In the genomic region with DNA sequence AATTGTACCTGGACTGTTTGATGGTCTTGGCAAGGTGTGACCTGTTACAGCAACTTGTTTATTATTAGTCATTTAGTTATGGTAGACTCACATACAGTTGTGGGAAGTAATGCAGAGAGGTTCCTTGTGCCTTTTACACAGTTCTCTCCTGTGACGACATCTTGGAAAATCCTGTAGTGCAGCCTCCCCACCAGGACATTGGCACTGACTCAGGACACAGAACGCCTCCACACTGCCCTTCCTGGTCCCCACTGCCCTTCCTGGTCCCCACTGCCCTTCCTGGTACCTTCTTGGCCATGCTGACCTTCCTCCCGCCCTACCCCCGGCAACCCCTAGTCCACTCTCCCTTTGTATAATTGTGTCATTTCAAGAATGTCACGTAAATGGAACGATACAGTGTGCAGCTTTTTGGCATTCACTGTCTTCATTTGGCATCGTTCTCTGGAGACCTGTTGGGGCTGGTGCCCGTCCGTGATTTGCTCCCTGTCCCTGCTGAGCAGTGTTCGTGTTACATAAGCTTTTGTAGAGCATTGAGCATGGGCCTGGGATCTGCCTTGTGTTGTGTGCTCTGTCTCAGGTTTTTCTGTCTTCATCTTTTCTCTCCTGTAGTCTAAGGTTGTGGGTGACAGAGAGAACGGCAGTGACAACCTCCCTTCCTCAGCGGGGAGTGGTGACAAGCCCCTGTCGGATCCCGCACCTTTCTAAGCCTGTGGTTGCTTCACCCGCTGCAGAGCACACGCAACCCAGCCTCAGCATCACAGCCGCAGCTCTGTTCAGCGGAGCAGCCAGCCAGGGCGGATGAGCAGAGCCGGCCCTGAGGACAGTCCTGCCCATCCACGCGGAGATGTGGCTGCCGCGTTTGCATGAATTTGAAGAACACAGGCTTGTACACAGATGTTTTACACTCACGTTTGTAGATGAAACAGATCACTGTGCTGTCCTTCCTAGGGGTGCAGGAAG, we compare ENCODE assay signal across 20 cellular contexts. TPM values are rescaled to one million over a fixed set of nuclear protein-coding genes. Genes with fewer than 3 reads are reported as not detected.
DNase-seq lines count a peak whose midpoint lies in the region; ATAC-seq, FAIRE-seq and TF ChIP-seq lines count a peak whose summit lies in the region.
"Had no signal": no experiment of that assay in that cellular context is flagged by ENCODE, and none has a peak within 500 bp of the region (broad histone marks: within the 10 kb centered on the region; RNA-seq: fewer than 3 reads in every experiment).

No MANE protein-coding gene starts in this region.

- no TSS peak for BruUV-seq in HepG2 (replicated peaks; lab: Mats Ljungman, UMichigan)

- peaks cover 7% of the 10 kb centered on the region for H3K79me2 ChIP-seq in HepG2 (ENCODE audit: insufficient read depth, low read length)

- H3K4me3 Mint-ChIP-seq in CD8-positive, alpha-beta T cell, result no peak overlapping the region
- H3K4me3 Mint-ChIP-seq: stimulated activated naive B cell treated with anti-CD40 and anti-IgM and Interleukin-4, amounts not matched to agents 10 μg/mL and 1 μg/mL and 100 μg/mL, for 72 hours; T-helper 17 cell had no signal

- H3K27me3 ChIP-seq in HepG2 (ENCODE audit: control insufficient read depth in 1 of 2, insufficient read depth in 2 of 2, low read length in 2 of 2), result no peaks in the 10 kb centered on the region; a peak in 1 of 5 replicates
- no peaks in the 10 kb centered on the region for H3K27me3 ChIP-seq in right lobe of liver
- no peaks in the 10 kb centered on the region for H3K27me3 ChIP-seq in muscle layer of duodenum (ENCODE audit: low read depth, low read length)
- no peaks in the 10 kb centered on the region for H3K27me3 ChIP-seq in CD8-positive, alpha-beta T cell (ENCODE audit: insufficient read depth, low read length)
- no peaks in the 10 kb centered on the region for H3K27me3 ChIP-seq in adrenal gland

- no peak for TF ChIP-seq RAD21 in HepG2 (CRISPR knock-in tag; IDR thresholded peaks at IDR 0.05)

- TF ChIP-seq POLR2A in HepG2 (IDR thresholded peaks at IDR 0.05; ENCODE audit: insufficient read depth in 1 of 2, low read depth in 2 of 2, low read length in 2 of 2) (no peak), right lobe of liver (IDR thresholded peaks at IDR 0.05) (no peak), adrenal gland (IDR thresholded peaks at IDR 0.05) (no peak)

- in situ Hi-C loops in HepG2 (cut with HindIII; ENCODE audit: extremely low pct_ligation_motif_present, low pct_unique_long_range_greater_than_20kb), result no loop called here

- H3K4me2 ChIP-seq in HepG2 (ENCODE audit: low read depth, low read length), result no peak overlapping the region

- intact Hi-C loops in HepG2 (cut with micrococcal nuclease; ENCODE audit: unreplicated experiment), result no loop called here
- intact Hi-C loops in right lobe of liver (cut with DNase I), result loop anchor here in 1 of 2 donors (10.0 kb wide), 1 partner anchor 45 kb away; no protein-coding TSS in a partner anchor
- intact Hi-C loops in CD8-positive, alpha-beta T cell (cut with DNase I, micrococcal nuclease), result loop anchor here in 1 of 2 experiments (10.0 kb wide), 1 partner anchor 265 kb away; a partner anchor contains a TSS
- intact Hi-C loops in adrenal gland (cut with DNase I), result no loop called here

- peaks cover 43% of the 10 kb centered on the region for H3K36me3 Mint-ChIP-seq in CD8-positive, alpha-beta T cell
- H3K36me3 Mint-ChIP-seq: naive B cell had no signal

- POLR2A ChIA-PET in HepG2 (lab: Yijun Ruan, JAX), result no interaction called here
- POLR2A ChIA-PET in CD8-positive, alpha-beta T cell (lab: Charles Lee), result no interaction called here

- TF ChIP-seq CTCF in HepG2 (CRISPR knock-in tag; IDR thresholded peaks at IDR 0.05) (no peak), right lobe of liver (IDR thresholded peaks at IDR 0.05) (no peak), adrenal gland (IDR thresholded peaks at IDR 0.05) (no peak)
- no peak for TF ChIP-seq CTCF in CD8-positive, alpha-beta T cell (IDR thresholded peaks at IDR 0.05)

- H3K9me3 ChIP-seq in HepG2 (ENCODE audit: low read length) (no peaks in the 10 kb centered on the region), right lobe of liver (no peaks in the 10 kb centered on the region), muscle layer of duodenum (ENCODE audit: control insufficient read depth in 1 of 2, low read length in 2 of 2) (no peaks in the 10 kb centered on the region), adrenal gland (replicated peaks in 1 of 3) (no peaks in the 10 kb centered on the region)
- no peaks in the 10 kb centered on the region for H3K9me3 ChIP-seq in CD8-positive, alpha-beta T cell (ENCODE audit: low read length)
- H3K9me3 ChIP-seq: psoas muscle had no signal

- H3K4me1 Mint-ChIP-seq in CD8-positive, alpha-beta T cell (ENCODE audit: low read depth), result peaks cover 6% of the 10 kb centered on the region

- H4K20me1 ChIP-seq in HepG2 (ENCODE audit: insufficient read depth, low read length), result peaks cover 20% of the 10 kb centered on the region; the same call in 1 of the 2 replicates

- H2AFZ ChIP-seq in HepG2 (ENCODE audit: low read length), result no peak overlapping the region

- H3K4me3 ChIP-seq in HepG2 (replicated peaks in 1 of 3; ENCODE audit: insufficient read depth in 1 of 3, low read depth in 2 of 3, low read length in 3 of 3), result no peak overlapping the region
- no peak overlapping the region for H3K4me3 ChIP-seq in right lobe of liver
- H3K4me3 ChIP-seq in muscle layer of duodenum (ENCODE audit: low read depth in 1 of 2, low read length in 2 of 2), result no peak overlapping the region
- H3K4me3 ChIP-seq in CD8-positive, alpha-beta T cell (ENCODE audit: low read depth, low read length), result no peak overlapping the region
- H3K4me3 ChIP-seq in adrenal gland, result no peak overlapping the region
- H3K4me3 ChIP-seq: psoas muscle had no signal

- CTCF ChIA-PET in HepG2 (lab: Yijun Ruan, JAX; ENCODE audit: low intra/inter-chr PET ratio, low total read pairs), result no interaction called here
- CTCF ChIA-PET in CD8-positive, alpha-beta T cell (lab: Charles Lee), result no interaction called here

- WGBS in HepG2 (ENCODE audit: low lambda C conversion rate), result 98% methylated on average over 25 of the region's 25 CpGs
- WGBS in right lobe of liver (ENCODE audit: insufficient coverage, low coverage, low lambda C conversion rate, missing lambda C conversion rate), result 81% methylated on average over 21 of the region's 25 CpGs
- WGBS in adrenal gland, 4 donors, result 86 to 88% (median 87%) methylated on average over 19 to 25 of the region's 25 CpGs

- no peaks in the 10 kb centered on the region for H3K9me3 Mint-ChIP-seq in CD8-positive, alpha-beta T cell
- H3K9me3 Mint-ChIP-seq: naive B cell; stimulated activated naive B cell treated with anti-CD40 and anti-IgM and Interleukin-4, amounts not matched to agents 10 μg/mL and 1 μg/mL and 100 μg/mL, for 72 hours had no signal

- DNase-seq in HepG2 (ENCODE audit: low spot score) (no peak), right lobe of liver (no peak), cerebellar cortex (ENCODE audit: low spot score) (peak; percentile 90), NCI-H2196 (lab: John Stamatoyannopoulos, UW; ENCODE audit: unreplicated experiment) (no peak), adrenal gland (no peak)
- DNase-seq in CD8-positive, alpha-beta T cell, result no peak
- DNase-seq: activated naive CD4-positive, alpha-beta T cell treated with Interleukin-2 at 50 U/mL for 16 hours; EL; left ventricle myocardium superior; naive B cell; NCI-H1694; NCI-H345; psoas muscle; stimulated activated CD4-positive, alpha-beta T cell treated with anti-CD3 and anti-CD28 coated beads, Interleukin-12 subunit alpha, Interleukin-12 subunit beta, amount 100 ng/mL, for 4 hours; stimulated activated naive B cell treated with anti-CD40 and anti-IgM and Interleukin-4, amounts not matched to agents 10 μg/mL and 1 μg/mL and 100 μg/mL, for 72 hours; T-helper 17 cell had no signal

- no peak overlapping the region for H3K9ac ChIP-seq in HepG2 (ENCODE audit: insufficient read depth, low read depth, low read length)

- TF ChIP-seq EP300 in HepG2 (IDR thresholded peaks at IDR 0.05; ENCODE audit: low read depth in 2 of 2, low read length in 2 of 2) (no peak), HepG2 (CRISPR knock-in tag; IDR thresholded peaks at IDR 0.05; ENCODE audit: borderline replicate concordance) (no peak)

- H3K27me3 Mint-ChIP-seq in CD8-positive, alpha-beta T cell (ENCODE audit: low read depth), result no peaks in the 10 kb centered on the region
- H3K27me3 Mint-ChIP-seq: naive B cell; stimulated activated naive B cell treated with anti-CD40 and anti-IgM and Interleukin-4, amounts not matched to agents 10 μg/mL and 1 μg/mL and 100 μg/mL, for 72 hours; T-helper 17 cell had no signal

- ATAC-seq in HepG2 (no peak), right lobe of liver (no peak), GM19467 (IDR thresholded peaks at IDR 0.05; ENCODE audit: unreplicated experiment) (no peak)
- no peak for ATAC-seq in CD8-positive, alpha-beta T cell
- ATAC-seq: activated CD4-positive, CD25-positive, alpha-beta regulatory T cell treated with anti-CD3 and anti-CD28 coated beads, Interleukin-2, amount 50 U/mL, for 24 hours; left ventricle myocardium superior; psoas muscle; stimulated activated naive B cell treated with anti-CD40 and anti-IgM and Interleukin-4, amounts not matched to agents 10 μg/mL and 1 μg/mL and 100 μg/mL, for 72 hours; T-helper 17 cell had no signal

- no peak for FAIRE-seq in HepG2 (lab: Jason Lieb, UNC)

- H3K27ac ChIP-seq in HepG2 (ENCODE audit: extremely low read length, insufficient read depth, low read length) (no peak overlapping the region), right lobe of liver (no peak overlapping the region), muscle layer of duodenum (ENCODE audit: low read length) (peak overlapping the region; percentile 27), adrenal gland (no peak overlapping the region)
- H3K27ac ChIP-seq in CD8-positive, alpha-beta T cell (ENCODE audit: low read depth, low read length), result no peak overlapping the region
- H3K27ac ChIP-seq: psoas muscle had no signal

- H3K4me1 ChIP-seq in HepG2 (ENCODE audit: insufficient read depth, low read length) (peaks cover 7% of the 10 kb centered on the region), right lobe of liver (peaks cover 0 to 7% (median 0%) of the 10 kb centered on the region in 4 donors), muscle layer of duodenum (ENCODE audit: control insufficient read depth in 1 of 2, insufficient read depth in 2 of 2, low read length in 2 of 2) (peaks cover 0 to 6% of the 10 kb centered on the region in 2 donors), adrenal gland (replicated peaks in 1 of 2) (peaks cover 6 to 7% of the 10 kb centered on the region in 2 donors)
- peaks cover 4% of the 10 kb centered on the region for H3K4me1 ChIP-seq in CD8-positive, alpha-beta T cell (ENCODE audit: insufficient read depth, low read length)

- H3K27ac Mint-ChIP-seq in CD8-positive, alpha-beta T cell, result no peak overlapping the region
- H3K27ac Mint-ChIP-seq: naive B cell; stimulated activated naive B cell treated with anti-CD40 and anti-IgM and Interleukin-4, amounts not matched to agents 10 μg/mL and 1 μg/mL and 100 μg/mL, for 72 hours; T-helper 17 cell had no signal

- H3K36me3 ChIP-seq in HepG2 (replicated peaks in 1 of 2; ENCODE audit: control insufficient read depth in 1 of 2, insufficient read depth in 2 of 2, low read length in 2 of 2) (peaks cover 45 to 65% of the 10 kb centered on the region in 2 experiments), right lobe of liver (peaks cover 0 to 40% (median 11%) of the 10 kb centered on the region in 4 donors), muscle layer of duodenum (ENCODE audit: control insufficient read depth in 1 of 2, insufficient read depth in 2 of 2, low read length in 2 of 2) (peaks cover 38 to 59% of the 10 kb centered on the region in 2 donors), adrenal gland (replicated peaks in 1 of 2) (peaks cover 0 to 62% of the 10 kb centered on the region in 2 donors)
- H3K36me3 ChIP-seq in CD8-positive, alpha-beta T cell (ENCODE audit: insufficient read depth, low read length), result peaks cover 28% of the 10 kb centered on the region

RNA-seq across cellular contexts. Expression of a gene that starts 5.4 kb away (rescaled TPM):
- total RNA-seq in HepG2 (2016; rRNA removed; fragmentation: Illumina TruSeq; extraction: Trizol) (54.3 and 64.5 TPM in 2 replicates), right lobe of liver (10 to 100 TPM; 10.7 to 26.0 (median 15.1) TPM), adrenal gland (10 to 100 TPM; 53.8 to 78.0 (median 64.8) TPM)
- total RNA-seq in HepG2 (2016; cell fraction: cytosol; rRNA removed; fragmentation: Illumina TruSeq; extraction: Trizol; ENCODE audit: low read depth), result 11.9 and 12.0 TPM in 2 replicates
- total RNA-seq in HepG2 (2016; cell fraction: insoluble cytoplasmic fraction; rRNA removed; fragmentation: Illumina TruSeq; extraction: Trizol), result 48.4 and 65.4 TPM in 2 replicates
- 20.9 and 21.3 TPM in 2 replicates for total RNA-seq in HepG2 (2016; cell fraction: membrane; rRNA removed; fragmentation: Illumina TruSeq; extraction: Trizol)
- 36.9 and 44.3 TPM in 2 replicates for total RNA-seq in HepG2 (2016; cell fraction: nucleus; rRNA removed; fragmentation: Illumina TruSeq; extraction: Trizol)
- polyA plus RNA-seq in HepG2 (2011; rRNA removed) (42.8 and 51.8 TPM in 2 replicates), adrenal gland (10 to 100 TPM; 26.5 to 31.7 (median 29.7) TPM)
- 50.7 and 53.5 TPM in 2 replicates for polyA plus RNA-seq in HepG2 (2011; cell fraction: cytosol; rRNA removed)
- 53.1 and 56.7 TPM in 2 replicates for polyA plus RNA-seq in HepG2 (2011; cell fraction: nucleus; rRNA removed)
- 35.9 and 42.1 TPM in 2 replicates for polyA plus RNA-seq in HepG2 (2012)
- 6.9 and 7.7 TPM in 2 replicates for polyA plus RNA-seq in HepG2 (2016; cell fraction: cytosol; fragmentation: Illumina TruSeq; extraction: Trizol; ENCODE audit: low read depth)
- polyA plus RNA-seq in HepG2 (2016; cell fraction: insoluble cytoplasmic fraction; fragmentation: Illumina TruSeq; extraction: Trizol; ENCODE audit: low read depth), result 37.7 and 43.6 TPM in 2 replicates
- 11.5 and 11.7 TPM in 2 replicates for polyA plus RNA-seq in HepG2 (2016; cell fraction: membrane; fragmentation: Illumina TruSeq; extraction: Trizol; ENCODE audit: low read depth)
- polyA plus RNA-seq in HepG2 (2016; cell fraction: nucleus; fragmentation: Illumina TruSeq; extraction: Trizol; ENCODE audit: insufficient read depth, low read depth), result 52.1 and 53.7 TPM in 2 replicates
- polyA minus RNA-seq in HepG2 (2011; rRNA and poly(A)+ RNA removed; ENCODE audit: low replicate concordance), result 45.9 and 137 TPM in 2 replicates
- polyA minus RNA-seq in HepG2 (2011; cell fraction: cytosol; rRNA and poly(A)+ RNA removed), result 49.8 and 50.2 TPM in 2 replicates
- 27.8 and 28.3 TPM in 2 replicates for polyA minus RNA-seq in HepG2 (2011; cell fraction: nucleus; rRNA and poly(A)+ RNA removed)
- 10 to 100 TPM; 24.3 TPM for total RNA-seq in CD8-positive, alpha-beta T cell

RNA-seq across cellular contexts. Expression of a gene that starts 24.5 kb away (rescaled TPM):
- total RNA-seq in HepG2 (2016; rRNA removed; fragmentation: Illumina TruSeq; extraction: Trizol) (156 and 187 TPM in 2 replicates), right lobe of liver (10 to 100 TPM; 20.1 to 46.8 (median 30.5) TPM), adrenal gland (100 to 1,000 TPM in 6 of 8 donors, 10 to 100 TPM in 2; 88.1 to 125 (median 113) TPM)
- total RNA-seq in HepG2 (2016; cell fraction: cytosol; rRNA removed; fragmentation: Illumina TruSeq; extraction: Trizol; ENCODE audit: low read depth), result 17.3 and 18.9 TPM in 2 replicates
- 159 and 183 TPM in 2 replicates for total RNA-seq in HepG2 (2016; cell fraction: insoluble cytoplasmic fraction; rRNA removed; fragmentation: Illumina TruSeq; extraction: Trizol)
- total RNA-seq in HepG2 (2016; cell fraction: membrane; rRNA removed; fragmentation: Illumina TruSeq; extraction: Trizol), result 68.0 and 74.8 TPM in 2 replicates
- total RNA-seq in HepG2 (2016; cell fraction: nucleus; rRNA removed; fragmentation: Illumina TruSeq; extraction: Trizol), result 80.6 and 85.7 TPM in 2 replicates
- polyA plus RNA-seq in HepG2 (2011; rRNA removed) (184 and 198 TPM in 2 replicates), adrenal gland (100 to 1,000 TPM in 2 of 3 donors, 10 to 100 TPM in 1; 92.2 to 114 (median 110) TPM)
- 197 and 204 TPM in 2 replicates for polyA plus RNA-seq in HepG2 (2011; cell fraction: cytosol; rRNA removed)
- polyA plus RNA-seq in HepG2 (2011; cell fraction: nucleus; rRNA removed), result 163 and 169 TPM in 2 replicates
- 96.3 and 115 TPM in 2 replicates for polyA plus RNA-seq in HepG2 (2012)
- 18.7 and 19.4 TPM in 2 replicates for polyA plus RNA-seq in HepG2 (2016; cell fraction: cytosol; fragmentation: Illumina TruSeq; extraction: Trizol; ENCODE audit: low read depth)
- 188 and 207 TPM in 2 replicates for polyA plus RNA-seq in HepG2 (2016; cell fraction: insoluble cytoplasmic fraction; fragmentation: Illumina TruSeq; extraction: Trizol; ENCODE audit: low read depth)
- 59.6 and 59.7 TPM in 2 replicates for polyA plus RNA-seq in HepG2 (2016; cell fraction: membrane; fragmentation: Illumina TruSeq; extraction: Trizol; ENCODE audit: low read depth)
- 162 and 173 TPM in 2 replicates for polyA plus RNA-seq in HepG2 (2016; cell fraction: nucleus; fragmentation: Illumina TruSeq; extraction: Trizol; ENCODE audit: insufficient read depth, low read depth)
- polyA minus RNA-seq in HepG2 (2011; rRNA and poly(A)+ RNA removed; ENCODE audit: low replicate concordance), result 128 and 150 TPM in 2 replicates
- 114 and 118 TPM in 2 replicates for polyA minus RNA-seq in HepG2 (2011; cell fraction: cytosol; rRNA and poly(A)+ RNA removed)
- 47.3 and 56.6 TPM in 2 replicates for polyA minus RNA-seq in HepG2 (2011; cell fraction: nucleus; rRNA and poly(A)+ RNA removed)
- 10 to 100 TPM; 18.7 to 19.4 TPM for total RNA-seq in CD8-positive, alpha-beta T cell

RNA-seq across cellular contexts. Expression of a gene that starts 28.2 kb away (rescaled TPM):
- total RNA-seq in HepG2 (2016; rRNA removed; fragmentation: Illumina TruSeq; extraction: Trizol), result not detected in 2 replicates
- total RNA-seq in HepG2 (2016; cell fraction: cytosol; rRNA removed; fragmentation: Illumina TruSeq; extraction: Trizol; ENCODE audit: low read depth), result not detected in 2 replicates
- total RNA-seq in HepG2 (2016; cell fraction: insoluble cytoplasmic fraction; rRNA removed; fragmentation: Illumina TruSeq; extraction: Trizol), result not detected in 2 replicates
- total RNA-seq in HepG2 (2016; cell fraction: membrane; rRNA removed; fragmentation: Illumina TruSeq; extraction: Trizol), result not detected in 2 replicates
- not detected in 2 replicates for total RNA-seq in HepG2 (2016; cell fraction: nucleus; rRNA removed; fragmentation: Illumina TruSeq; extraction: Trizol)
- polyA plus RNA-seq in HepG2 (2011; rRNA removed), result not detected in 2 replicates
- polyA plus RNA-seq in HepG2 (2011; cell fraction: cytosol; rRNA removed), result not detected in 2 replicates
- not detected in 2 replicates for polyA plus RNA-seq in HepG2 (2011; cell fraction: nucleus; rRNA removed)
- polyA plus RNA-seq in HepG2 (2012), result not detected in 2 replicates
- not detected in 2 replicates for polyA plus RNA-seq in HepG2 (2016; cell fraction: cytosol; fragmentation: Illumina TruSeq; extraction: Trizol; ENCODE audit: low read depth)
- not detected in 2 replicates for polyA plus RNA-seq in HepG2 (2016; cell fraction: insoluble cytoplasmic fraction; fragmentation: Illumina TruSeq; extraction: Trizol; ENCODE audit: low read depth)
- polyA plus RNA-seq in HepG2 (2016; cell fraction: membrane; fragmentation: Illumina TruSeq; extraction: Trizol; ENCODE audit: low read depth), result not detected in 2 replicates
- polyA plus RNA-seq in HepG2 (2016; cell fraction: nucleus; fragmentation: Illumina TruSeq; extraction: Trizol; ENCODE audit: insufficient read depth, low read depth), result not detected in 2 replicates
- not detected in 2 replicates for polyA minus RNA-seq in HepG2 (2011; rRNA and poly(A)+ RNA removed; ENCODE audit: low replicate concordance)
- not detected in 2 replicates for polyA minus RNA-seq in HepG2 (2011; cell fraction: cytosol; rRNA and poly(A)+ RNA removed)
- not detected in 2 replicates for polyA minus RNA-seq in HepG2 (2011; cell fraction: nucleus; rRNA and poly(A)+ RNA removed)
- total RNA-seq in right lobe of liver, result not detected
- total RNA-seq in CD8-positive, alpha-beta T cell, result not detected
- not detected for total RNA-seq in adrenal gland
- 1 to 10 TPM in 1 of 3 donors, under 1 TPM in 1, not detected in 1; 0.54 to 1.2 TPM for polyA plus RNA-seq in adrenal gland
- total RNA-seq: left ventricle myocardium superior, psoas muscle, T-helper 17 cell, ureter had no signal

RNA-seq across cellular contexts. Expression of a gene that starts 58.5 kb away (rescaled TPM):
- total RNA-seq in HepG2 (2016; rRNA removed; fragmentation: Illumina TruSeq; extraction: Trizol) (10.9 and 13.5 TPM in 2 replicates), right lobe of liver (1 to 10 TPM; 1.2 to 4.2 (median 2.4) TPM), adrenal gland (10 to 100 TPM in 5 of 8 donors, 1 to 10 TPM in 3; 7.7 to 22.4 (median 13.8) TPM)
- 74.9 and 80.6 TPM in 2 replicates for total RNA-seq in HepG2 (2016; cell fraction: cytosol; rRNA removed; fragmentation: Illumina TruSeq; extraction: Trizol; ENCODE audit: low read depth)
- total RNA-seq in HepG2 (2016; cell fraction: insoluble cytoplasmic fraction; rRNA removed; fragmentation: Illumina TruSeq; extraction: Trizol), result 10.9 and 15.4 TPM in 2 replicates
- total RNA-seq in HepG2 (2016; cell fraction: membrane; rRNA removed; fragmentation: Illumina TruSeq; extraction: Trizol), result 51.8 and 55.2 TPM in 2 replicates
- 8.7 and 9.2 TPM in 2 replicates for total RNA-seq in HepG2 (2016; cell fraction: nucleus; rRNA removed; fragmentation: Illumina TruSeq; extraction: Trizol)
- polyA plus RNA-seq in HepG2 (2011; rRNA removed) (1.6 and 2.7 TPM in 2 replicates), adrenal gland (10 to 100 TPM in 1 of 3 donors, 1 to 10 TPM in 1, under 1 TPM in 1; 0.77 to 11.3 (median 5.4) TPM)
- polyA plus RNA-seq in HepG2 (2011; cell fraction: cytosol; rRNA removed), result 1.6 and 2.0 TPM in 2 replicates
- polyA plus RNA-seq in HepG2 (2011; cell fraction: nucleus; rRNA removed), result 7.2 and 7.6 TPM in 2 replicates
- 3.8 and 5.3 TPM in 2 replicates for polyA plus RNA-seq in HepG2 (2012)
- 0.45 and 0.85 TPM in 2 replicates for polyA plus RNA-seq in HepG2 (2016; cell fraction: cytosol; fragmentation: Illumina TruSeq; extraction: Trizol; ENCODE audit: low read depth)
- polyA plus RNA-seq in HepG2 (2016; cell fraction: insoluble cytoplasmic fraction; fragmentation: Illumina TruSeq; extraction: Trizol; ENCODE audit: low read depth), result 3.9 and 4.2 TPM in 2 replicates
- polyA plus RNA-seq in HepG2 (2016; cell fraction: membrane; fragmentation: Illumina TruSeq; extraction: Trizol; ENCODE audit: low read depth), result 1.4 and 1.5 TPM in 2 replicates
- 7.1 and 7.5 TPM in 2 replicates for polyA plus RNA-seq in HepG2 (2016; cell fraction: nucleus; fragmentation: Illumina TruSeq; extraction: Trizol; ENCODE audit: insufficient read depth, low read depth)
- 18.8 and 33.6 TPM in 2 replicates for polyA minus RNA-seq in HepG2 (2011; rRNA and poly(A)+ RNA removed; ENCODE audit: low replicate concordance)
- polyA minus RNA-seq in HepG2 (2011; cell fraction: cytosol; rRNA and poly(A)+ RNA removed), result 8.3 and 9.0 TPM in 2 replicates
- 5.4 and 9.1 TPM in 2 replicates for polyA minus RNA-seq in HepG2 (2011; cell fraction: nucleus; rRNA and poly(A)+ RNA removed)
- not detected for total RNA-seq in CD8-positive, alpha-beta T cell
